16 cellular contexts compared by ENCODE assay signal in the genomic region with DNA sequence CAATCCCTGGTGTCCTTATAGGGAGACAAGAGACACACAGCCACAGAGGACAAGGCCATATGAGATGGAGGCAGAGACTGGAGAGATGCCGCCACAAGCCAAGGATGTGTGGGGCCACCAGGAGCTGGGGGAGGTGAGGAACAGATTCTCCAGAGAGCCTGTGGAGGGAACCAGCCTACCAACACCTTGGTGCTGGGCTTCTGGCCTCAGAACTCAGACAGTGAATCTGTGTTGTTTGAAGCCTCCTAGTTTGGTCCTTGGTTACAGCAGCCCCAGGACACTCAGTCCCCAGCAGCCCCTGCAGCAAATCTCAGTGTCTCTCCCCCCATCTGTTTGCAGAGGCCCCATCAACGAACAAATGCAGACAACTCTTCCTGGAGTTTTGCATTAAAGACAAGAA.
DNase-seq lines count a peak whose midpoint lies in the region; ATAC-seq and TF ChIP-seq lines count a peak whose summit lies in the region.
"Had no signal": no experiment of that assay in that cellular context is flagged by ENCODE, and none has a peak within 500 bp of the region (broad histone marks: within the 10 kb centered on the region; RNA-seq: fewer than 3 reads in every experiment).

No MANE protein-coding gene starts in this region.

- H3K9me3 ChIP-seq in RWPE2 (ENCODE audit: severe bottlenecking) (peaks cover 20% of the 10 kb centered on the region), mucosa of descending colon (peaks cover 21% of the 10 kb centered on the region), suprapubic skin (peaks cover 11% of the 10 kb centered on the region)

- H3K27me3 Mint-ChIP-seq in effector memory CD8-positive, alpha-beta T cell: peaks cover 38 to 62% of the 10 kb centered on the region in 2 donors

- peaks cover 39% of the 10 kb centered on the region for H3K27me3 ChIP-seq in RWPE2 (ENCODE audit: insufficient read depth, poor library complexity, severe bottlenecking)
- peaks cover 58% of the 10 kb centered on the region for H3K27me3 ChIP-seq in suprapubic skin

- H3K36me3 ChIP-seq in RWPE2 (ENCODE audit: low read depth) (no peaks in the 10 kb centered on the region), mucosa of descending colon (ENCODE audit: low read depth) (no peaks in the 10 kb centered on the region), suprapubic skin (no peaks in the 10 kb centered on the region)

- DNase-seq in activated effector memory CD4-positive, alpha-beta T cell treated with anti-CD3 and anti-CD28 coated beads, Interleukin-2, amount 50 U/mL, for 16 hours: peak; percentile 19
- DNase-seq in activated effector memory CD4-positive, alpha-beta T cell treated with Interleukin-2 at 50 U/mL for 16 hours: no peak
- DNase-seq in RWPE2 (ENCODE audit: low spot score): peak; percentile 62
- peak in 2 of 3 donors; percentile 1 to 10 for DNase-seq in mucosa of descending colon
- peak; percentile 18 to 31 for DNase-seq in suprapubic skin (ENCODE audit: low spot score in 2 of 2)
- DNase-seq in effector memory CD8-positive, alpha-beta T cell: no peak
- DNase-seq in anterior cingulate cortex (lab: John Stamatoyannopoulos, UW): no peak
- DNase-seq: CD8-positive, alpha-beta T cell; COR-L47; DND-41; GF-D8; IMR-90 had no signal

- no peak overlapping the region for H3K27ac Mint-ChIP-seq in effector memory CD8-positive, alpha-beta T cell
- H3K27ac Mint-ChIP-seq: CD14-positive monocyte; CD8-positive, alpha-beta T cell; GM23338 had no signal

- H3K4me3 ChIP-seq in RWPE2 (ENCODE audit: severe bottlenecking): no peak overlapping the region
- no peak overlapping the region for H3K4me3 ChIP-seq in mucosa of descending colon
- no peak overlapping the region for H3K4me3 ChIP-seq in suprapubic skin
- H3K4me3 ChIP-seq: GM23338 had no signal

- intact Hi-C loops in mucosa of descending colon (cut with DNase I, micrococcal nuclease): no loop called here

- 64% methylated on average over 2 of the region's 2 CpGs for WGBS in suprapubic skin

- H3K36me3 Mint-ChIP-seq in effector memory CD8-positive, alpha-beta T cell (ENCODE audit: insufficient read depth): no peaks in the 10 kb centered on the region
- H3K36me3 Mint-ChIP-seq: CD14-positive monocyte; CD8-positive, alpha-beta T cell had no signal

- TF ChIP-seq CTCF in RWPE2 (IDR thresholded peaks at IDR 0.05; ENCODE audit: poor library complexity, severe bottlenecking) (no peak), mucosa of descending colon (IDR thresholded peaks at IDR 0.05) (no peak), suprapubic skin (IDR thresholded peaks at IDR 0.05) (no peak)

- ATAC-seq in RWPE2 (ENCODE audit: low read depth): no peak
- ATAC-seq in mucosa of descending colon: no peak
- no peak for ATAC-seq in effector memory CD8-positive, alpha-beta T cell (replicated peaks)
- ATAC-seq in GM18502 (IDR thresholded peaks at IDR 0.05; ENCODE audit: poor library complexity, unreplicated experiment): no peak
- ATAC-seq: CD8-positive, alpha-beta T cell; GM23338 had no signal

- peaks cover 6 to 26% of the 10 kb centered on the region in 2 donors for H3K9me3 Mint-ChIP-seq in effector memory CD8-positive, alpha-beta T cell

- H3K4me3 Mint-ChIP-seq in effector memory CD8-positive, alpha-beta T cell: no peak overlapping the region
- H3K4me3 Mint-ChIP-seq: CD14-positive monocyte; CD8-positive, alpha-beta T cell; GM23338 had no signal

- no peak overlapping the region for H3K27ac ChIP-seq in RWPE2 (ENCODE audit: poor library complexity, severe bottlenecking)
- no peak overlapping the region for H3K27ac ChIP-seq in suprapubic skin
- H3K27ac ChIP-seq: 22Rv1 had no signal

- TF ChIP-seq POLR2A in suprapubic skin (IDR thresholded peaks at IDR 0.05): no peak

- no peak for TF ChIP-seq EP300 in suprapubic skin (IDR thresholded peaks at IDR 0.05)

- no peaks in the 10 kb centered on the region for H3K4me1 ChIP-seq in RWPE2 (ENCODE audit: insufficient read depth, poor library complexity, severe bottlenecking)
- no peaks in the 10 kb centered on the region for H3K4me1 ChIP-seq in mucosa of descending colon (ENCODE audit: low read depth)
- no peaks in the 10 kb centered on the region for H3K4me1 ChIP-seq in suprapubic skin

- no peaks in the 10 kb centered on the region for H3K4me1 Mint-ChIP-seq in effector memory CD8-positive, alpha-beta T cell (ENCODE audit: low read depth in 2 of 2)
- H3K4me1 Mint-ChIP-seq: CD14-positive monocyte had no signal

Comparison
In these comparisons a context has a peak if more than half of its experiments do, and no peak if none do; other contexts are left out.
1. DNase-seq: peak in activated effector memory CD4-positive, alpha-beta T cell treated with anti-CD3 and anti-CD28 coated beads, Interleukin-2, amount 50 U/mL, for 16 hours (single experiment), RWPE2 (single experiment), mucosa of descending colon (2 of 3) and suprapubic skin (2 of 2); none in activated effector memory CD4-positive, alpha-beta T cell treated with Interleukin-2 at 50 U/mL for 16 hours (single experiment), effector memory CD8-positive, alpha-beta T cell (0 of 3) and anterior cingulate cortex (0 of 58).